ENCODE assay signal across 13 cellular contexts in genomic region chr10:97517778-97518561, GRCh38. TPM values are rescaled to one million over a fixed set of nuclear protein-coding genes. Genes with fewer than 3 reads are reported as not detected.
DNase-seq lines count a peak whose midpoint lies in the region; ATAC-seq, FAIRE-seq and TF ChIP-seq lines count a peak whose summit lies in the region.
"Had no signal": no experiment of that assay in that cellular context is flagged by ENCODE, and none has a peak within 500 bp of the region (broad histone marks: within the 10 kb centered on the region; RNA-seq: fewer than 3 reads in every experiment).

No MANE protein-coding gene starts in this region.

- H3K27me3 ChIP-seq in ascending aorta, result no peaks in the 10 kb centered on the region
- no peaks in the 10 kb centered on the region for H3K27me3 ChIP-seq in upper lobe of right lung

- intact Hi-C loops in ascending aorta (cut with DNase I) (no loop called here), kidney (cut with DNase I) (no loop called here), upper lobe of right lung (cut with DNase I) (no loop called here)

- H3K4me1 ChIP-seq in ascending aorta (peaks cover 11 to 25% of the 10 kb centered on the region in 2 donors), kidney (ENCODE audit: control insufficient read depth in 1 of 2, insufficient read depth in 1 of 2, low read depth in 1 of 2, low read length in 2 of 2) (peaks cover 13 to 27% of the 10 kb centered on the region in 2 donors), upper lobe of right lung (peaks cover 60% of the 10 kb centered on the region)

- no peaks in the 10 kb centered on the region for H3K36me3 ChIP-seq in ascending aorta
- H3K36me3 ChIP-seq in kidney (ENCODE audit: control insufficient read depth in 1 of 2, insufficient read depth in 2 of 2, low read length in 2 of 2), result no peaks in the 10 kb centered on the region
- no peaks in the 10 kb centered on the region for H3K36me3 ChIP-seq in upper lobe of right lung

- H3K9me3 ChIP-seq in ascending aorta (no peaks in the 10 kb centered on the region), kidney (ENCODE audit: control insufficient read depth in 1 of 2, low read length in 2 of 2) (no peaks in the 10 kb centered on the region), upper lobe of right lung (no peaks in the 10 kb centered on the region)

- H3K9ac ChIP-seq in kidney (ENCODE audit: low read length in 2 of 2), result no peak overlapping the region

- H3K4me3 ChIP-seq in ascending aorta (no peak overlapping the region), kidney (ENCODE audit: low read length in 2 of 2) (no peak overlapping the region), upper lobe of right lung (no peak overlapping the region)

- H3K27ac ChIP-seq in ascending aorta (peak overlapping the region; percentile 64 to 68), kidney (ENCODE audit: low read depth in 2 of 2, low read length in 2 of 2) (no peak overlapping the region), upper lobe of right lung (peak overlapping the region; percentile 60)
- H3K27ac ChIP-seq: 22Rv1 had no signal

- no peak for FAIRE-seq in kidney (lab: Jason Lieb, UNC)

- DNase-seq in NCI-H146 (lab: John Stamatoyannopoulos, UW), result peak; percentile 35
- no peak for DNase-seq in NCI-H146 treated with DMSO at 0.1 percent for 48 hours (lab: John Stamatoyannopoulos, UW; ENCODE audit: unreplicated experiment)
- DNase-seq in ascending aorta (ENCODE audit: low spot score in 2 of 2), result no peak
- DNase-seq in kidney, result peak; percentile 85
- DNase-seq in upper lobe of right lung, result peak; percentile 64
- DNase-seq: activated CD4-positive, alpha-beta T cell treated with anti-CD3 and anti-CD28 coated beads for 1 hour; activated naive CD4-positive, alpha-beta T cell treated with anti-CD3 and anti-CD28 coated beads, Interleukin-2, amount 50 U/mL, for 16 hours; effector memory CD4-positive, alpha-beta T cell; midbrain had no signal

- TF ChIP-seq CTCF in ascending aorta (IDR thresholded peaks at IDR 0.05) (no peak), kidney (IDR thresholded peaks at IDR 0.05; ENCODE audit: borderline replicate concordance, extremely low read depth, insufficient read depth) (no peak), upper lobe of right lung (IDR thresholded peaks at IDR 0.05) (no peak)

- ATAC-seq in upper lobe of right lung (peak; percentile 38), GM18870 (IDR thresholded peaks at IDR 0.05; ENCODE audit: unreplicated experiment) (no peak), HG02642 (IDR thresholded peaks at IDR 0.05; ENCODE audit: poor library complexity, unreplicated experiment) (no peak), HG03442 (IDR thresholded peaks at IDR 0.05; ENCODE audit: unreplicated experiment) (no peak)

RNA-seq across cellular contexts. Expression of gene UBTD1, which starts 19.2 kb away (rescaled TPM):
- total RNA-seq in ascending aorta (33.0 TPM), kidney (17.4 TPM), upper lobe of right lung (37.5 TPM)
- 26.1 TPM for polyA plus RNA-seq in kidney (ENCODE audit: insufficient read depth, low read depth, low replicate concordance)

RNA-seq across cellular contexts. Expression of gene MMS19, which starts 19.7 kb away (rescaled TPM):
- 34.0 TPM for total RNA-seq in ascending aorta
- 56.1 TPM for total RNA-seq in kidney
- polyA plus RNA-seq in kidney (ENCODE audit: insufficient read depth, low read depth, low replicate concordance), result 49.7 TPM
- total RNA-seq in upper lobe of right lung, result 70.7 TPM

RNA-seq across cellular contexts. Expression of gene ANKRD2, which starts 54.6 kb away (rescaled TPM):
- not detected for total RNA-seq in ascending aorta
- 3.6 TPM for total RNA-seq in kidney
- polyA plus RNA-seq in kidney (ENCODE audit: insufficient read depth, low read depth, low replicate concordance), result 10.0 TPM
- total RNA-seq in upper lobe of right lung, result 0.98 TPM

Comparison
In these comparisons a context has a peak if more than half of its experiments do, and no peak if none do; other contexts are left out.
1. DNase-seq: peak in NCI-H146 (single experiment), kidney (single experiment) and upper lobe of right lung (single experiment); none in NCI-H146 treated with DMSO at 0.1 percent for 48 hours (single experiment) and ascending aorta (0 of 2).
2. H3K27ac ChIP-seq: peak in ascending aorta (2 of 2) and upper lobe of right lung (single experiment); none in kidney (0 of 2).